Comparison of ENCODE assay signal across 11 cellular contexts in the genomic region with DNA sequence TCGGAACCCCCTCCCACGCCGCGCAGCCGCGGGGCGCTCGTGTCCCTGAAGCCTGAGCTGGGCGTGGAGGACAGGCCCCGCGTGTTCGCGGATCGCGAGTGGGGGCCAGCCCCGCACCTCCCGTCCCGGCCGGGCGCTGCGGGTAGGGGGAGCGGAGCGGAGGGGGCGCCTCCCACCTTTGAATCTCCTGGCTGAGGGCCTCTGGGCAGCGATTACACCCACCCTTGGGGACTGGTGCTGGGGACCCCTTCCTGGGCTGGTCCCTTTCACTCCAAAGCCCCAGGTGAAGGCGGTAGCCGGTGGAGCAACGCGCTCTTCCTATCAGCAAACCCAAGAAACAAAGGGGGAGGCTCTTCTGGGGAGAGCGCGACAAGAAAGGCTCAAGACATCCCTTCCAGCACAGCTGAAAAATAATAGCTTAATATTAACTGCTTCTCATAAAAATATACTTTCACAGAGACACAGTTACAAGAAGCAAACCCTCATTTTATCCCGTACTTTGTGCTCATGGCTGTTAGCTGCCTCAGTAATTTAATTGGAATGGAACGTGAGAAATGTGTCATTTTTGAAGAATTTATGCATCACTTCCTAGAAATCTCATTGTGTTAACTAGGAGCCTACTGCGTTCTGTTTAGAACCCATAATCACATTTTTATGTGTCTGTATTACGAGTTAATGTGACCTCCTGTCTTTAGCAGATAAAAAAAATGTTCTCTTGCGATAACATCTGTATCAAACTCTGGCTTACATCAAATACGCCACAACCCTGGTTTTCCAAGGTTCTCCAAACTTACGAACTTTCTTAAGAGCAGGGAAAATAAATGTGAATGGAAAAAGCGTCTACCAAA. TPM values are rescaled to one million over a fixed set of nuclear protein-coding genes. Genes with fewer than 3 reads are reported as not detected.
DNase-seq lines count a peak whose midpoint lies in the region; ATAC-seq and TF ChIP-seq lines count a peak whose summit lies in the region.
"Had no signal": no experiment of that assay in that cellular context is flagged by ENCODE, and none has a peak within 500 bp of the region (broad histone marks: within the 10 kb centered on the region; RNA-seq: fewer than 3 reads in every experiment).

No MANE protein-coding gene starts in this region.

- no peaks in the 10 kb centered on the region for H3K4me1 ChIP-seq in NT2/D1 (ENCODE audit: insufficient read depth, insufficient read length)

- TF ChIP-seq CTCF in endothelial cell (IDR thresholded peaks at IDR 0.05; ENCODE audit: unreplicated experiment) (no peak), osteocyte (IDR thresholded peaks at IDR 0.05) (no peak)

- H3K27me3 Mint-ChIP-seq in endothelial cell (ENCODE audit: unreplicated experiment) (peaks cover 5% of the 10 kb centered on the region), osteocyte (ENCODE audit: unreplicated experiment) (no peaks in the 10 kb centered on the region)
- peaks cover 45% of the 10 kb centered on the region for H3K27me3 Mint-ChIP-seq in activated CD8-positive, alpha-beta T cell treated with anti-CD3 and anti-CD28 coated beads, Interleukin-2, amount 10 ng/mL, durations not matched to agents 7 days and 5 days (ENCODE audit: low read depth)

- POLR2A ChIA-PET in activated CD8-positive, alpha-beta T cell treated with anti-CD3 and anti-CD28 coated beads, Interleukin-2, amount 10 ng/mL, durations not matched to agents 7 days and 5 days (lab: Charles Lee): no interaction called here

- H3K4me1 Mint-ChIP-seq in endothelial cell (ENCODE audit: unreplicated experiment) (peaks cover 14% of the 10 kb centered on the region), osteocyte (ENCODE audit: unreplicated experiment) (peaks cover 48% of the 10 kb centered on the region)
- peaks cover 4% of the 10 kb centered on the region for H3K4me1 Mint-ChIP-seq in activated CD8-positive, alpha-beta T cell treated with anti-CD3 and anti-CD28 coated beads, Interleukin-2, amount 10 ng/mL, durations not matched to agents 7 days and 5 days (ENCODE audit: low read depth)

- DNase-seq in EL (peak; percentile 80), NT2/D1 (ENCODE audit: low read depth, low spot score) (no peak), endothelial cell (ENCODE audit: low spot score) (no peak), osteocyte (ENCODE audit: extremely low spot score, unreplicated experiment) (no peak), NCI-H82 (lab: John Stamatoyannopoulos, UW) (no peak)
- DNase-seq in activated CD8-positive, alpha-beta T cell treated with anti-CD3 and anti-CD28 coated beads, Interleukin-2, amount 10 ng/mL, durations not matched to agents 7 days and 5 days: no peak
- DNase-seq in stimulated activated naive CD8-positive, alpha-beta T cell treated with anti-CD3 and anti-CD28 coated beads, Interleukin-15, Interleukin-2, amounts not matched to agents 100 U/mL and 50 U/mL, for 24 hours: no peak
- no peak for DNase-seq in activated CD4-positive, CD25-positive, alpha-beta regulatory T cell treated with anti-CD3 and anti-CD28 coated beads, Interleukin-2, amount 50 U/mL, for 72 hours
- DNase-seq: cerebellar nuclear complex had no signal

- peaks cover 44% of the 10 kb centered on the region for H3K27me3 ChIP-seq in NT2/D1 (ENCODE audit: insufficient read depth, insufficient read length)

- no peak for ATAC-seq in activated CD8-positive, alpha-beta T cell treated with anti-CD3 and anti-CD28 coated beads, Interleukin-2, amount 10 ng/mL, durations not matched to agents 7 days and 5 days
- ATAC-seq in stimulated activated naive CD8-positive, alpha-beta T cell treated with anti-CD3 and anti-CD28 coated beads, Interleukin-15, Interleukin-2, amounts not matched to agents 100 U/mL and 50 U/mL, for 24 hours: no peak
- ATAC-seq: activated CD4-positive, alpha-beta T cell treated with anti-CD3 and anti-CD28 coated beads for 36 hours had no signal

- no peaks in the 10 kb centered on the region for H3K9me3 Mint-ChIP-seq in endothelial cell (ENCODE audit: unreplicated experiment)
- H3K9me3 Mint-ChIP-seq in osteocyte (ENCODE audit: unreplicated experiment): no peaks in the 10 kb centered on the region
- H3K9me3 Mint-ChIP-seq in activated CD8-positive, alpha-beta T cell treated with anti-CD3 and anti-CD28 coated beads, Interleukin-2, amount 10 ng/mL, durations not matched to agents 7 days and 5 days (ENCODE audit: insufficient read depth): no peaks in the 10 kb centered on the region

- peak overlapping the region; percentile 1 for H3K4me3 ChIP-seq in NT2/D1 (ENCODE audit: insufficient read length, low read depth)

- H3K27ac Mint-ChIP-seq in endothelial cell (ENCODE audit: unreplicated experiment): peak overlapping the region; percentile 21
- H3K27ac Mint-ChIP-seq in osteocyte (ENCODE audit: unreplicated experiment): peak overlapping the region; percentile 97
- H3K27ac Mint-ChIP-seq in activated CD8-positive, alpha-beta T cell treated with anti-CD3 and anti-CD28 coated beads, Interleukin-2, amount 10 ng/mL, durations not matched to agents 7 days and 5 days: no peak overlapping the region
- H3K27ac Mint-ChIP-seq: activated CD4-positive, alpha-beta T cell treated with anti-CD3 and anti-CD28 coated beads for 36 hours had no signal

- H3K36me3 ChIP-seq in NT2/D1 (ENCODE audit: insufficient read depth, insufficient read length, low read length): no peaks in the 10 kb centered on the region

- H3K36me3 Mint-ChIP-seq in endothelial cell (ENCODE audit: low read depth, unreplicated experiment) (no peaks in the 10 kb centered on the region), osteocyte (ENCODE audit: unreplicated experiment) (peaks cover 3% of the 10 kb centered on the region)
- H3K36me3 Mint-ChIP-seq in activated CD8-positive, alpha-beta T cell treated with anti-CD3 and anti-CD28 coated beads, Interleukin-2, amount 10 ng/mL, durations not matched to agents 7 days and 5 days (ENCODE audit: low read depth): no peaks in the 10 kb centered on the region

- H3K9me3 ChIP-seq in NT2/D1 (ENCODE audit: insufficient read depth, low read length): peaks cover 8% of the 10 kb centered on the region; the same call in 1 of the 2 replicates

- H3K9ac ChIP-seq in NT2/D1 (ENCODE audit: insufficient read length, low read depth): no peak overlapping the region

- CTCF ChIA-PET in activated CD8-positive, alpha-beta T cell treated with anti-CD3 and anti-CD28 coated beads, Interleukin-2, amount 10 ng/mL, durations not matched to agents 7 days and 5 days (lab: Charles Lee): interaction anchor here (1.4 to 7.2 kb wide), 6 partner anchors 10 to 414 kb away, joined by 4 to 48 read pairs (median 9); no protein-coding TSS in a partner anchor

- no peak overlapping the region for H3K4me3 Mint-ChIP-seq in endothelial cell (ENCODE audit: unreplicated experiment)
- peak overlapping the region; percentile 74 for H3K4me3 Mint-ChIP-seq in osteocyte (ENCODE audit: unreplicated experiment)
- no peak overlapping the region for H3K4me3 Mint-ChIP-seq in activated CD8-positive, alpha-beta T cell treated with anti-CD3 and anti-CD28 coated beads, Interleukin-2, amount 10 ng/mL, durations not matched to agents 7 days and 5 days
- H3K4me3 Mint-ChIP-seq: activated CD4-positive, alpha-beta T cell treated with anti-CD3 and anti-CD28 coated beads for 36 hours had no signal

RNA-seq across cellular contexts. Expression of a gene that starts 11.7 kb away (rescaled TPM):
- total RNA-seq in endothelial cell (ENCODE audit: unreplicated experiment) (3.5 TPM), osteocyte (56.5 and 60.7 TPM in 2 replicates)
- total RNA-seq in activated CD8-positive, alpha-beta T cell treated with anti-CD3 and anti-CD28 coated beads, Interleukin-2, amount 10 ng/mL, durations not matched to agents 7 days and 5 days: not detected
- total RNA-seq: activated CD4-positive, alpha-beta T cell treated with anti-CD3 and anti-CD28 coated beads for 36 hours; liver had no signal

Comparison
In these comparisons a context has a peak if more than half of its experiments do, and no peak if none do; other contexts are left out.
1. RNA of a gene that starts 11.7 kb away (total RNA-seq): 56.5 to 60.7 TPM in osteocyte; 3.5 TPM in endothelial cell (single experiment) and not detected in activated CD8-positive, alpha-beta T cell treated with anti-CD3 and anti-CD28 coated beads, Interleukin-2, amount 10 ng/mL, durations not matched to agents 7 days and 5 days; every median in the first group is over 10 times any median in the second.